In genomic region chr19:33208904-33209843, GRCh38 we compare ENCODE assay signal across 19 cellular contexts. TPM values are rescaled to one million over a fixed set of nuclear protein-coding genes. Genes with fewer than 3 reads are reported as not detected.
"Had no signal": no experiment of that assay in that cellular context is flagged by ENCODE, and none has a peak within 500 bp of the region (broad histone marks: within the 10 kb centered on the region; RNA-seq: fewer than 3 reads in every experiment).

No MANE protein-coding gene starts in this region.

- H3K36me3 Mint-ChIP-seq: natural killer cell, T-cell had no signal

- H3K27ac ChIP-seq: colonic mucosa, gastrocnemius medialis, hepatocyte had no signal

- H3K27me3 ChIP-seq: colonic mucosa, gastrocnemius medialis, hepatocyte had no signal

- H3K9me3 Mint-ChIP-seq: activated CD8-positive, alpha-beta T cell treated with anti-CD3 and anti-CD28 coated beads for 36 hours; natural killer cell; stimulated activated naive CD8-positive, alpha-beta T cell treated with anti-CD3 and anti-CD28 coated beads, Interleukin-15, amount 100 ng/mL, for 72 hours; T-cell had no signal

- H3K36me3 ChIP-seq: colonic mucosa, gastrocnemius medialis had no signal

- H3K4me3 Mint-ChIP-seq: activated CD8-positive, alpha-beta T cell treated with anti-CD3 and anti-CD28 coated beads for 36 hours; natural killer cell; stimulated activated naive CD8-positive, alpha-beta T cell treated with anti-CD3 and anti-CD28 coated beads, Interleukin-15, amount 100 ng/mL, for 72 hours; T-cell had no signal

- H3K4me1 Mint-ChIP-seq: natural killer cell; stimulated activated naive CD8-positive, alpha-beta T cell treated with anti-CD3 and anti-CD28 coated beads, Interleukin-15, amount 100 ng/mL, for 72 hours; T-cell had no signal

- ATAC-seq: activated CD8-positive, alpha-beta T cell treated with anti-CD3 and anti-CD28 coated beads for 36 hours; gastrocnemius medialis; mucosa of descending colon; natural killer cell; stimulated activated naive CD8-positive, alpha-beta T cell treated with anti-CD3 and anti-CD28 coated beads, Interleukin-15, amount 100 ng/mL, for 72 hours; T-cell had no signal

- H3K4me1 ChIP-seq: colonic mucosa, gastrocnemius medialis had no signal

- H3K4me2 ChIP-seq: hepatocyte had no signal

- DNase-seq: activated CD4-positive, alpha-beta T cell treated with anti-CD3 and anti-CD28 coated beads for 1 hour; activated CD8-positive, alpha-beta memory T cell treated with anti-CD3 and anti-CD28 coated beads, Interleukin-2, amount 50 U/mL, for 4 hours; activated CD8-positive, alpha-beta T cell treated with anti-CD3 and anti-CD28 coated beads for 36 hours; activated naive CD4-positive, alpha-beta T cell treated with Interleukin-2 at 50 U/mL for 16 hours; colonic mucosa; effector CD4-positive, alpha-beta T cell; gastrocnemius medialis; kidney glomerular epithelial cell; natural killer cell; stimulated activated CD4-positive, alpha-beta T cell treated with anti-CD3 and anti-CD28 coated beads, Interleukin-15, amount 100 ng/mL, for 24 hours; stimulated activated CD4-positive, alpha-beta T cell treated with anti-CD3 and anti-CD28 coated beads, Interleukin-4, amount 100 ng/mL, for 24 hours; stimulated activated naive CD8-positive, alpha-beta T cell treated with anti-CD3 and anti-CD28 coated beads, Interleukin-15, amount 100 ng/mL, for 72 hours; T-cell; T1000 had no signal

- H3K4me3 ChIP-seq: colonic mucosa, gastrocnemius medialis, hepatocyte, mucosa of descending colon had no signal

- H3K9me3 ChIP-seq: colonic mucosa, gastrocnemius medialis, mucosa of descending colon had no signal

- H3K27me3 Mint-ChIP-seq: activated CD8-positive, alpha-beta T cell treated with anti-CD3 and anti-CD28 coated beads for 36 hours; stimulated activated naive CD8-positive, alpha-beta T cell treated with anti-CD3 and anti-CD28 coated beads, Interleukin-15, amount 100 ng/mL, for 72 hours; T-cell had no signal

- H2AFZ ChIP-seq: hepatocyte had no signal

RNA-seq across cellular contexts. Expression of gene SLC7A10, which starts 16.5 kb away (rescaled TPM):
- total RNA-seq: activated CD8-positive, alpha-beta T cell treated with anti-CD3 and anti-CD28 coated beads for 36 hours; colonic mucosa; endothelial cell of umbilical vein; gastrocnemius medialis; lung microvascular endothelial cell; mucosa of descending colon; natural killer cell; pulmonary artery endothelial cell; T-cell had no signal
- polyA plus RNA-seq: endothelial cell of umbilical vein had no signal
